In the genomic region with DNA sequence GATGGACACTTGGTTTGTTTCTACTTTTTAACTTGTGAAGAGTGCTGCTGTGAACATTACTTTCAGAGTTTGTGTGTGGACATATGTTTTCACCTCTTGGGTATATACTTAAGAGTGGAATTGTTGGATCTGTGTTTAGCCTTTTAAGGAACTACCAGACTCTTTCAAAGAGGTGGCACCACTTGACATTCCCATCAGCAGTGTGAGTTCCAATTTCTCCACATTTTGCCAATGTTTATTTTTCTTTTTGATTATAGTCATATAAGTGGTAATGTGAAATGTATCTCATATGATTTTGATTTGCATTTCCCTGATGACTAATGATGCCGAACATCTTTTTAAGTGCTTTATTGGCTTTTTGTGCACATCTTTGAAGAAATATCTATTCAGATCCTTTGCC, we compare ENCODE assay signal across 16 cellular contexts.
"Had no signal": no experiment of that assay in that cellular context is flagged by ENCODE, and none has a peak within 500 bp of the region (broad histone marks: within the 10 kb centered on the region; RNA-seq: fewer than 3 reads in every experiment).

No MANE protein-coding gene starts in this region.

- H3K4me3 Mint-ChIP-seq: natural killer cell had no signal

- H3K4me3 ChIP-seq: stomach, thoracic aorta, upper lobe of right lung had no signal

- DNase-seq: activated naive CD4-positive, alpha-beta T cell treated with Interleukin-2 at 50 U/mL for 16 hours; activated T-cell treated with anti-CD3 and anti-CD28 coated beads for 4 hours; aorta; foreskin keratinocyte; kidney glomerular epithelial cell; mesendoderm; natural killer cell; posterior cingulate gyrus; retina; stimulated activated CD4-positive, alpha-beta T cell treated with anti-CD3 and anti-CD28 coated beads, Interleukin-12 subunit alpha, Interleukin-12 subunit beta, amount 100 ng/mL, for 4 hours; stimulated activated CD4-positive, alpha-beta T cell treated with anti-CD3 and anti-CD28 coated beads, Interleukin-2, amount 100 ng/mL, for 24 hours; stomach; T-helper 9 cell; upper lobe of right lung had no signal

- H3K36me3 Mint-ChIP-seq: natural killer cell had no signal

- H3K27me3 ChIP-seq: foreskin keratinocyte, neutrophil, stomach, upper lobe of right lung had no signal

- H3K9me3 Mint-ChIP-seq: natural killer cell had no signal

- H3K27ac Mint-ChIP-seq: natural killer cell had no signal

- ATAC-seq: foreskin keratinocyte, natural killer cell, upper lobe of right lung had no signal

- H3K36me3 ChIP-seq: neutrophil, thoracic aorta had no signal
